Comparison of ENCODE assay signal across 10 cellular contexts in the genomic region with DNA sequence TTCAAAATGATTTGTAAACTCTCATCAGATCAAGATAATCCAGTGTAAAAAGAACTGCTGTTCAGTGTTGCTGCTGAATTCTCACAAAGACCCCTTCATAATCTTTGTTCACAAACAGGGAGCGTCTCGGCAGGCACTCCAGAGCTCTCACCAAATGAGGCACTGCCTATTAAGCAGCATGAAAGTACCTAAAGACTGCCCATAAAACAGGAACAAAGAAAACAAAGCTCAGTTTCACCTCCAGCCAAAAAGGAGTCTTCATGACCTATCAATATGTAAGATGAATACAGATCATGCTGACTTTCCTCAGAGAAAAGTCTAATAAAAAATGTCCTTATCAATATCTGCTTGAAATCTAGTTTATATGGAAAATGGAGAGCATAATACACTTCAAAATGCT. TPM values are rescaled to one million over a fixed set of nuclear protein-coding genes. Genes with fewer than 3 reads are reported as not detected.
DNase-seq lines count a peak whose midpoint lies in the region; ATAC-seq lines count a peak whose summit lies in the region.
"Had no signal": no experiment of that assay in that cellular context is flagged by ENCODE, and none has a peak within 500 bp of the region (broad histone marks: within the 10 kb centered on the region; RNA-seq: fewer than 3 reads in every experiment).

No MANE protein-coding gene starts in this region.

- ATAC-seq in GM19372 (IDR thresholded peaks at IDR 0.05; ENCODE audit: low read depth, unreplicated experiment) (peak; percentile 58), HG02763 (IDR thresholded peaks at IDR 0.05; ENCODE audit: unreplicated experiment) (peak; percentile 98), HG03521 (IDR thresholded peaks at IDR 0.05; ENCODE audit: unreplicated experiment) (peak; percentile 94)
- peak; percentile 85 for ATAC-seq in stimulated activated memory B cell treated with anti-CD40 and anti-IgM and Interleukin-4, amounts not matched to agents 10 μg/mL and 1 μg/mL and 100 μg/mL, for 72 hours
- ATAC-seq: activated T-cell treated with anti-CD3 and anti-CD28 coated beads, Interleukin-2, amount 50 U/mL, for 4 hours had no signal

- DNase-seq in stimulated activated CD4-positive, alpha-beta T cell treated with anti-CD3 and anti-CD28 coated beads, Interleukin-4, amount 100 ng/mL, for 24 hours = no peak
- DNase-seq in medulla oblongata (ENCODE audit: extremely low spot score) (no peak), occipital lobe (lab: John Stamatoyannopoulos, UW) (no peak)
- DNase-seq: activated T-cell treated with anti-CD3 and anti-CD28 coated beads, Interleukin-2, amount 50 U/mL, for 4 hours; erythroblast had no signal

- peaks cover 9% of the 10 kb centered on the region for H3K4me1 Mint-ChIP-seq in stimulated activated memory B cell treated with anti-CD40 and anti-IgM and Interleukin-4, amounts not matched to agents 10 μg/mL and 1 μg/mL and 100 μg/mL, for 72 hours

- peak overlapping the region; percentile 62 for H3K27ac Mint-ChIP-seq in stimulated activated memory B cell treated with anti-CD40 and anti-IgM and Interleukin-4, amounts not matched to agents 10 μg/mL and 1 μg/mL and 100 μg/mL, for 72 hours
- H3K27ac Mint-ChIP-seq: stimulated activated naive CD8-positive, alpha-beta T cell treated with anti-CD3 and anti-CD28 coated beads, Interleukin-15, Interleukin-2, amounts not matched to agents 100 ng/mL and 50 ng/mL, for 24 hours had no signal

- no peaks in the 10 kb centered on the region for H3K9me3 Mint-ChIP-seq in stimulated activated memory B cell treated with anti-CD40 and anti-IgM and Interleukin-4, amounts not matched to agents 10 μg/mL and 1 μg/mL and 100 μg/mL, for 72 hours
- H3K9me3 Mint-ChIP-seq: activated T-cell treated with anti-CD3 and anti-CD28 coated beads, Interleukin-2, amount 50 U/mL, for 4 hours; stimulated activated naive CD8-positive, alpha-beta T cell treated with anti-CD3 and anti-CD28 coated beads, Interleukin-15, Interleukin-2, amounts not matched to agents 100 ng/mL and 50 ng/mL, for 24 hours had no signal

- H3K36me3 Mint-ChIP-seq in stimulated activated memory B cell treated with anti-CD40 and anti-IgM and Interleukin-4, amounts not matched to agents 10 μg/mL and 1 μg/mL and 100 μg/mL, for 72 hours = no peaks in the 10 kb centered on the region

- H3K4me3 Mint-ChIP-seq in stimulated activated memory B cell treated with anti-CD40 and anti-IgM and Interleukin-4, amounts not matched to agents 10 μg/mL and 1 μg/mL and 100 μg/mL, for 72 hours = peak overlapping the region; percentile 47
- H3K4me3 Mint-ChIP-seq: activated T-cell treated with anti-CD3 and anti-CD28 coated beads, Interleukin-2, amount 50 U/mL, for 4 hours; stimulated activated naive CD8-positive, alpha-beta T cell treated with anti-CD3 and anti-CD28 coated beads, Interleukin-15, Interleukin-2, amounts not matched to agents 100 ng/mL and 50 ng/mL, for 24 hours had no signal

- H3K27me3 Mint-ChIP-seq in stimulated activated memory B cell treated with anti-CD40 and anti-IgM and Interleukin-4, amounts not matched to agents 10 μg/mL and 1 μg/mL and 100 μg/mL, for 72 hours = no peaks in the 10 kb centered on the region

RNA-seq across cellular contexts. Expression of a gene that starts 41.8 kb away (rescaled TPM):
- 27.9 TPM for total RNA-seq in occipital lobe
